ENCODE assay signal across 17 cellular contexts in the genomic region with DNA sequence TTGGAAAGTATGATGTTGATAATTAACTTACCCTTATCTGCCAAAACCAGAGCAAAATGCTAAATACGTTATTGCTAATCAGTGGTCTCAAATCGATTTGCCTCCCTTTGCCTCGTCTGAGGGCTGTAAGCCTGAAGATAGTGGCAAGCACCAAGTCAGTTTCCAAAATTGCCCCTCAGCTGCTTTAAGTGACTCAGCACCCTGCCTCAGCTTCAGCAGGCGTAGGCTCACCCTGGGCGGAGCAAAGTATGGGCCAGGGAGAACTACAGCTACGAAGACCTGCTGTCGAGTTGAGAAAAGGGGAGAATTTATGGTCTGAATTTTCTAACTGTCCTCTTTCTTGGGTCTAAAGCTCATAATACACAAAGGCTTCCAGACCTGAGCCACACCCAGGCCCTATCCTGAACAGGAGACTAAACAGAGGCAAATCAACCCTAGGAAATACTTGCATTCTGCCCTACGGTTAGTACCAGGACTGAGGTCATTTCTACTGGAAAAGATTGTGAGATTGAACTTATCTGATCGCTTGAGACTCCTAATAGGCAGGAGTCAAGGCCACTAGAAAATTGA. TPM values are rescaled to one million over a fixed set of nuclear protein-coding genes. Genes with fewer than 3 reads are reported as not detected.
DNase-seq lines count a peak whose midpoint lies in the region; ATAC-seq, FAIRE-seq and TF ChIP-seq lines count a peak whose summit lies in the region.
"Had no signal": no experiment of that assay in that cellular context is flagged by ENCODE, and none has a peak within 500 bp of the region (broad histone marks: within the 10 kb centered on the region; RNA-seq: fewer than 3 reads in every experiment).

No MANE protein-coding gene starts in this region.

- H3K4me3 ChIP-seq in Caco-2 (ENCODE audit: low read depth, low read length) (no peak overlapping the region), HUES6 (ENCODE audit: low read depth, low read length) (no peak overlapping the region), bronchial epithelial cell (ENCODE audit: low read depth, low read length) (no peak overlapping the region)

- peaks cover 8% of the 10 kb centered on the region for H3K36me3 Mint-ChIP-seq in Caco-2 (ENCODE audit: insufficient read depth, unreplicated experiment)

- no peak overlapping the region for H3K4me3 Mint-ChIP-seq in Caco-2 (ENCODE audit: unreplicated experiment)
- H3K4me3 Mint-ChIP-seq: HFFc6; stimulated activated naive B cell treated with anti-CD40 and anti-IgM and Interleukin-4, amounts not matched to agents 10 μg/mL and 1 μg/mL and 100 μg/mL, for 72 hours had no signal

- CTCF ChIA-PET in Caco-2 (lab: Charles Lee): no interaction called here

- ATAC-seq in GM18870 (IDR thresholded peaks at IDR 0.05; ENCODE audit: unreplicated experiment) (no peak), GM21717 (IDR thresholded peaks at IDR 0.05; ENCODE audit: unreplicated experiment) (no peak)
- ATAC-seq: activated CD4-positive, CD25-positive, alpha-beta regulatory T cell treated with anti-CD3 and anti-CD28 coated beads, Interleukin-2, amount 50 U/mL, for 24 hours; stimulated activated naive B cell treated with anti-CD40 and anti-IgM and Interleukin-4, amounts not matched to agents 10 μg/mL and 1 μg/mL and 100 μg/mL, for 72 hours had no signal

- POLR2A ChIA-PET in Caco-2 (lab: Charles Lee): no interaction called here

- BruUV-seq in Caco-2 (replicated peaks; lab: Mats Ljungman, UMichigan): no TSS peak

- no peak overlapping the region for H3K27ac Mint-ChIP-seq in Caco-2 (ENCODE audit: unreplicated experiment)
- H3K27ac Mint-ChIP-seq: HFFc6; stimulated activated naive B cell treated with anti-CD40 and anti-IgM and Interleukin-4, amounts not matched to agents 10 μg/mL and 1 μg/mL and 100 μg/mL, for 72 hours had no signal

- no peak for FAIRE-seq in bronchial epithelial cell (lab: Jason Lieb, UNC)

- intact Hi-C loops in Caco-2 (cut with micrococcal nuclease; ENCODE audit: unreplicated experiment): loop anchor here (5.0 kb wide), 1 partner anchor 203 kb away; no protein-coding TSS in a partner anchor

- H3K4me1 ChIP-seq in Caco-2 (peaks cover 13% of the 10 kb centered on the region; the same call in 1 of the 2 replicates), HUES6 (ENCODE audit: control insufficient read depth, insufficient read depth, low read length) (peaks cover 17% of the 10 kb centered on the region; the same call in 1 of the 2 replicates)

- no peaks in the 10 kb centered on the region for H3K36me3 ChIP-seq in Caco-2 (ENCODE audit: control insufficient read depth, insufficient read depth, low read length)
- H3K36me3 ChIP-seq in HUES6 (ENCODE audit: control insufficient read depth, insufficient read depth, low read length): no peaks in the 10 kb centered on the region
- no peaks in the 10 kb centered on the region for H3K36me3 ChIP-seq in bronchial epithelial cell (ENCODE audit: control insufficient read depth, insufficient read depth, low read length)

- H3K4me1 Mint-ChIP-seq in Caco-2 (ENCODE audit: low read depth, unreplicated experiment): peaks cover 10% of the 10 kb centered on the region

- H3K27me3 ChIP-seq in Caco-2 (replicated peaks; ENCODE audit: control insufficient read depth, insufficient read depth, low read length) (no peaks in the 10 kb centered on the region), HUES6 (ENCODE audit: control insufficient read depth, insufficient read depth, low read length) (no peaks in the 10 kb centered on the region), bronchial epithelial cell (ENCODE audit: control insufficient read depth, insufficient read depth, low read length) (no peaks in the 10 kb centered on the region)

- H3K27ac ChIP-seq in HUES6 (ENCODE audit: low read depth, low read length): peak overlapping the region; percentile 11

- H3K27me3 Mint-ChIP-seq in Caco-2 (ENCODE audit: insufficient read depth, unreplicated experiment): no peaks in the 10 kb centered on the region
- H3K27me3 Mint-ChIP-seq: CD4-positive, CD25-positive, alpha-beta regulatory T cell; stimulated activated naive B cell treated with anti-CD40 and anti-IgM and Interleukin-4, amounts not matched to agents 10 μg/mL and 1 μg/mL and 100 μg/mL, for 72 hours had no signal

- no peaks in the 10 kb centered on the region for H3K9me3 Mint-ChIP-seq in Caco-2 (ENCODE audit: unreplicated experiment)
- H3K9me3 Mint-ChIP-seq: CD4-positive, CD25-positive, alpha-beta regulatory T cell; HFFc6; stimulated activated naive B cell treated with anti-CD40 and anti-IgM and Interleukin-4, amounts not matched to agents 10 μg/mL and 1 μg/mL and 100 μg/mL, for 72 hours had no signal

- TF ChIP-seq CTCF in Caco-2 (IDR thresholded peaks at IDR 0.05; ENCODE audit: insufficient read depth in 1 of 2, low read depth in 1 of 2, low read length in 1 of 2, severe bottlenecking in 1 of 2, unreplicated experiment in 1 of 2) (no peak), bronchial epithelial cell (IDR thresholded peaks at IDR 0.05; ENCODE audit: insufficient read depth, low read length, severe bottlenecking) (no peak)

- H3K9me3 ChIP-seq in Caco-2 (no peaks in the 10 kb centered on the region), HUES6 (ENCODE audit: control insufficient read depth, insufficient read depth, low read depth, low read length) (no peaks in the 10 kb centered on the region)

- no peak overlapping the region for H3K9ac ChIP-seq in HUES6 (ENCODE audit: low read length)

- DNase-seq in Caco-2: peak; percentile 7 to 34
- DNase-seq in bronchial epithelial cell (ENCODE audit: low read depth): peak; percentile 10
- peak; percentile 80 for DNase-seq in myocyte (ENCODE audit: low read depth)
- DNase-seq in HCEC 1CT: no peak
- DNase-seq in mesenteric fat pad (ENCODE audit: low spot score): no peak
- DNase-seq: CD4-positive, CD25-positive, alpha-beta regulatory T cell; central memory CD4-positive, alpha-beta T cell; HFFc6; kidney; NCI-H226; occipital lobe; stimulated activated CD4-positive, alpha-beta T cell treated with anti-CD3 and anti-CD28 coated beads, Interleukin-1b, Interleukin-23, amount 100 ng/mL, for 48 hours; stimulated activated naive B cell treated with anti-CD40 and anti-IgM and Interleukin-4, amounts not matched to agents 10 μg/mL and 1 μg/mL and 100 μg/mL, for 72 hours had no signal

RNA-seq across cellular contexts. Expression of a gene that starts 59.7 kb away (rescaled TPM):
- total RNA-seq in Caco-2 (2022): 43.0 and 51.2 TPM in 2 replicates
- total RNA-seq in bronchial epithelial cell: 26.1 and 34.7 TPM in 2 replicates
- total RNA-seq in myocyte: 36.7 and 42.9 TPM in 2 replicates
- 12.3 TPM for polyA plus RNA-seq in myocyte (2012)
- total RNA-seq in mesenteric fat pad: 49.0 TPM

Comparison
In these comparisons a context has a peak if more than half of its experiments do, and no peak if none do; other contexts are left out.
1. DNase-seq: peak in Caco-2 (2 of 2), bronchial epithelial cell (single experiment) and myocyte (single experiment); none in HCEC 1CT (single experiment) and mesenteric fat pad (single experiment).